In the genomic region with DNA sequence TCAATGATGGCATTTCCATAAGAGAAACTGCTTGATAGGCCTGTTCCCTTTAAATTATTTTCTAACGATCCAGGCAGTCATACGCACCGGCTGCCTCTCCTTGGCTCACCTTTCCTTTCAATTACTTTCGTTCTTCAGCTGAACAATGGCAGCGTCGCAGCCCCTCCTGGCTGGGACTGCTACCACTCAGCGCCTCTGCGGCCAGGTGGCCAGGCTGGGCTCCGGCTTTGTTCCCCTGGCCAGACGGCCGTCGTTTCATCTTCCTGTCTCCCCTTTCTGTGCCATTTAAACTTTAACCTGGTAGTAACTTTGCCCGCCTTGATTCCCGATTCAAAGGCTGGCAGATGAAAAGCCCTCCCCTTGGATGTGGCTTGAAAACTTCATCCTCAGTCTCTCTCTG, we compare ENCODE assay signal across 18 cellular contexts.
DNase-seq lines count a peak whose midpoint lies in the region; ATAC-seq, FAIRE-seq and TF ChIP-seq lines count a peak whose summit lies in the region.
"Had no signal": no experiment of that assay in that cellular context is flagged by ENCODE, and none has a peak within 500 bp of the region (broad histone marks: within the 10 kb centered on the region; RNA-seq: fewer than 3 reads in every experiment).

No MANE protein-coding gene starts in this region.

- H2BK20ac ChIP-seq in H1 (ENCODE audit: low read length) = peak overlapping the region; percentile 43; the same call in 1 of the 2 replicates

- intact Hi-C loops in colonic mucosa (cut with DNase I) = no loop called here

- H2AK5ac ChIP-seq in H1 (ENCODE audit: low read depth, low read length) = no peak overlapping the region

- H3K9me3 Mint-ChIP-seq in GM23338 (no peaks in the 10 kb centered on the region), neural progenitor cell (peaks cover 4% of the 10 kb centered on the region)
- H3K9me3 Mint-ChIP-seq: CD8-positive, alpha-beta memory T cell had no signal

- no peak overlapping the region for H3K14ac ChIP-seq in H1 (ENCODE audit: insufficient read length)

- H3K4me1 Mint-ChIP-seq in GM23338 = peaks cover 21% of the 10 kb centered on the region
- H3K4me1 Mint-ChIP-seq in neural progenitor cell = peaks cover 11% of the 10 kb centered on the region
- H3K4me1 Mint-ChIP-seq: CD8-positive, alpha-beta memory T cell had no signal

- H4K5ac ChIP-seq in H1 (ENCODE audit: insufficient read length, low read depth, low read length) = no peak overlapping the region

- 0 out of 2 replicates have a peak overlapping the region, but pooled peaks have one; percentile 50 for H3K27ac Mint-ChIP-seq in GM23338
- no peak overlapping the region for H3K27ac Mint-ChIP-seq in neural progenitor cell

- peak overlapping the region; percentile 60; the same call in 1 of the 2 replicates for H2BK12ac ChIP-seq in H1 (ENCODE audit: low read depth, low read length)

- H3K4me1 ChIP-seq in GM23338 (ENCODE audit: insufficient read depth) (peaks cover 14% of the 10 kb centered on the region; the same call in 1 of the 2 replicates), H1 (replicated peaks in 1 of 4; ENCODE audit: control insufficient read depth in 3 of 4, insufficient read depth in 4 of 4, low read length in 3 of 4) (peaks cover 0 to 9% (median 3%) of the 10 kb centered on the region in 4 experiments; a peak in 6 of 7 replicates), neural progenitor cell (peaks cover 8% of the 10 kb centered on the region), colonic mucosa (no peaks in the 10 kb centered on the region)

- H4K20me1 ChIP-seq in GM23338 (replicated peaks; ENCODE audit: insufficient read depth) (no peaks in the 10 kb centered on the region), H1 (replicated peaks in 1 of 2; ENCODE audit: control insufficient read depth in 1 of 2, insufficient read depth in 2 of 2, low read length in 2 of 2) (no peaks in the 10 kb centered on the region), neural progenitor cell (ENCODE audit: low read depth) (no peaks in the 10 kb centered on the region)

- DNase-seq in NCI-H510A treated with DMSO at 0.1 percent for 48 hours (lab: John Stamatoyannopoulos, UW) = peak; percentile 8
- DNase-seq in NCI-H510A (lab: John Stamatoyannopoulos, UW) = no peak
- peak; percentile 67 for DNase-seq in GM23338 (ENCODE audit: low spot score)
- DNase-seq in H1 (ENCODE audit: low read depth in 1 of 2, low spot score in 2 of 2) = no peak
- DNase-seq in neural progenitor cell (ENCODE audit: low spot score) = peak; percentile 52
- DNase-seq in colonic mucosa = no peak
- DNase-seq: ACHN; activated CD4-positive, alpha-beta T cell treated with anti-CD3 and anti-CD28 coated beads for 48 hours; caudate nucleus; CD8-positive, alpha-beta memory T cell; EL; GM23248; mucosa of descending colon; NCI-H2171 treated with DMSO at 0.1 percent for 48 hours; stimulated activated naive CD4-positive, alpha-beta T cell treated with Interleukin-2 at 50 U/mL for 16 hours; T-helper 9 cell had no signal

- no peak overlapping the region for H3K4ac ChIP-seq in H1 (replicated peaks; ENCODE audit: insufficient read length, low read depth, low read length)

- no peak overlapping the region; the same call in 1 of the 2 replicates for H4K8ac ChIP-seq in H1 (ENCODE audit: extremely low read depth, insufficient read depth, low read length)

- H3K79me1 ChIP-seq in H1 (ENCODE audit: low read depth, low read length) = no peaks in the 10 kb centered on the region; the same call in 1 of the 2 replicates

- H3K18ac ChIP-seq in H1 (ENCODE audit: extremely low read depth, low read length) = peak overlapping the region; percentile 90; the same call in 1 of the 2 replicates

- no peak overlapping the region for H3K4me3 ChIP-seq in GM23338
- H3K4me3 ChIP-seq in H1 (ENCODE audit: extremely low read depth in 1 of 4, insufficient read depth in 2 of 4, low read depth in 3 of 4, low read length in 4 of 4) = no peak overlapping the region
- H3K4me3 ChIP-seq in neural progenitor cell = no peak overlapping the region
- H3K4me3 ChIP-seq in colonic mucosa = no peak overlapping the region
- H3K4me3 ChIP-seq: GM23248, mucosa of descending colon had no signal

- CTCF ChIA-PET in H1 (lab: Charles Lee; ENCODE audit: partially characterized antibody) = interaction anchor here (1.0 to 2.5 kb wide), 3 partner anchors 15 to 141 kb away, joined by 3 to 10 read pairs (median 7); no protein-coding TSS in a partner anchor

- 0 out of 4 replicates have a peak, but pooled peaks of 1 of the 2 experiments have one; percentile 2 for TF ChIP-seq RAD21 in H1 (IDR thresholded peaks at IDR 0.05 in 1 of 2, conservative IDR thresholded peaks at IDR 0.05 in 1 of 2; ENCODE audit: low read depth in 2 of 2, low read length in 2 of 2)

- H3K56ac ChIP-seq in H1 (replicated peaks; ENCODE audit: insufficient read length, low read depth, low read length) = no peak overlapping the region

- H3K27me3 Mint-ChIP-seq in GM23338 (ENCODE audit: insufficient read depth, low read depth, poor library complexity) = peaks cover 5% of the 10 kb centered on the region
- H3K27me3 Mint-ChIP-seq in neural progenitor cell (ENCODE audit: insufficient read depth, low read depth) = peaks cover 6% of the 10 kb centered on the region

- H3K36me3 Mint-ChIP-seq in GM23338 (ENCODE audit: low read depth) = no peaks in the 10 kb centered on the region
- H3K36me3 Mint-ChIP-seq in neural progenitor cell = no peaks in the 10 kb centered on the region
- H3K36me3 Mint-ChIP-seq: CD8-positive, alpha-beta memory T cell had no signal

- H3K23ac ChIP-seq in H1 (ENCODE audit: insufficient read length) = no peak overlapping the region

- H3K79me2 ChIP-seq in GM23338 (replicated peaks; ENCODE audit: insufficient read depth) = no peaks in the 10 kb centered on the region
- H3K79me2 ChIP-seq in H1 (ENCODE audit: control insufficient read depth in 1 of 2, insufficient read depth in 2 of 2, low read length in 2 of 2) = no peaks in the 10 kb centered on the region
- no peaks in the 10 kb centered on the region for H3K79me2 ChIP-seq in neural progenitor cell (ENCODE audit: low read depth)

- H3K27me3 ChIP-seq in GM23338 (ENCODE audit: insufficient read depth) (no peaks in the 10 kb centered on the region), H1 (replicated peaks in 1 of 4; ENCODE audit: control insufficient read depth in 3 of 4, extremely low read depth in 1 of 4, insufficient read depth in 3 of 4, low read length in 3 of 4) (no peaks in the 10 kb centered on the region; a peak in 2 of 7 replicates), neural progenitor cell (no peaks in the 10 kb centered on the region), colonic mucosa (no peaks in the 10 kb centered on the region)

- H4K91ac ChIP-seq in H1 (replicated peaks; ENCODE audit: insufficient read length, low read length) = peak overlapping the region; percentile 61

- no peak overlapping the region for H3K27ac ChIP-seq in GM23338 (ENCODE audit: low read depth)
- H3K27ac ChIP-seq in H1 (ENCODE audit: low read depth, low read length) = no peak overlapping the region
- H3K27ac ChIP-seq in neural progenitor cell = no peak overlapping the region
- no peak overlapping the region for H3K27ac ChIP-seq in colonic mucosa
- H3K27ac ChIP-seq: GM23248 had no signal

- TF ChIP-seq POLR2A in H1 (IDR thresholded peaks at IDR 0.05; ENCODE audit: control extremely low read depth in 1 of 2, low read depth in 2 of 2, low read length in 2 of 2) = no peak

- no peak overlapping the region for H2BK120ac ChIP-seq in H1 (replicated peaks; ENCODE audit: low read depth, low read length)

- POLR2A ChIA-PET in H1 (lab: Charles Lee; ENCODE audit: partially characterized antibody) = interaction anchor here (0.9 kb wide), 1 partner anchor 9 kb away, joined by 3 read pairs; no protein-coding TSS in a partner anchor

- TF ChIP-seq CTCF in GM23338 (conservative IDR thresholded peaks at IDR 0.05; ENCODE audit: low read depth in 2 of 2) = no peak
- no peak for TF ChIP-seq CTCF in H1 (IDR thresholded peaks at IDR 0.05; ENCODE audit: control extremely low read depth in 1 of 3, insufficient read depth in 1 of 3, low read depth in 1 of 3, low read length in 3 of 3)
- no peak for TF ChIP-seq CTCF in neural progenitor cell (IDR thresholded peaks at IDR 0.05)
- no peak for TF ChIP-seq CTCF in colonic mucosa (IDR thresholded peaks at IDR 0.05)

- H3K4me2 ChIP-seq in GM23338 (peak overlapping the region; percentile 40; the same call in 1 of the 2 replicates), H1 (ENCODE audit: insufficient read depth in 1 of 2, low read depth in 2 of 2, low read length in 2 of 2) (peak overlapping the region; percentile 4 to 35; a peak in 1 of 4 replicates), neural progenitor cell (peak overlapping the region; percentile 54)

- no peak overlapping the region for H2BK15ac ChIP-seq in H1 (ENCODE audit: low read length)

- 47% methylated on average over 14 of the region's 14 CpGs; no CpG with 5 or more reads in 1 of the 2 experiments for WGBS in H1 (ENCODE audit: extremely low coverage in 1 of 2, insufficient coverage in 1 of 2, insufficient read length in 1 of 2, insufficient replicate concordance in 2 of 2, low coverage in 1 of 2, low lambda C conversion rate in 2 of 2, missing lambda C conversion rate in 1 of 2), 2 experiments

- FAIRE-seq in H1 (lab: Jason Lieb, UNC) = no peak

- no peaks in the 10 kb centered on the region for H3F3A ChIP-seq in GM23338 (replicated peaks; ENCODE audit: low read depth)
- no peaks in the 10 kb centered on the region for H3F3A ChIP-seq in neural progenitor cell (ENCODE audit: low read depth)

- no peak overlapping the region for H3K9ac ChIP-seq in H1 (replicated peaks in 1 of 4; ENCODE audit: extremely low read depth in 1 of 4, low read depth in 3 of 4, low read length in 3 of 4)
- no peak overlapping the region for H3K9ac ChIP-seq in neural progenitor cell
- H3K9ac ChIP-seq in colonic mucosa (ENCODE audit: low read depth in 2 of 2, low read length in 2 of 2) = no peak overlapping the region
- H3K9ac ChIP-seq: GM23248 had no signal

- no peak overlapping the region for H2BK5ac ChIP-seq in H1 (ENCODE audit: low read depth, low read length)

- H3K9me3 ChIP-seq in H1 (ENCODE audit: insufficient read depth in 2 of 2, low read depth in 1 of 2, low read length in 1 of 2) (no peaks in the 10 kb centered on the region), neural progenitor cell (ENCODE audit: low read depth) (no peaks in the 10 kb centered on the region), colonic mucosa (no peaks in the 10 kb centered on the region)
- H3K9me3 ChIP-seq: mucosa of descending colon had no signal

- ATAC-seq in GM23338 = peak; percentile 93
- ATAC-seq in HG03025 (IDR thresholded peaks at IDR 0.05; ENCODE audit: low FRiP score, unreplicated experiment) = no peak
- no peak for ATAC-seq in GM19328 (IDR thresholded peaks at IDR 0.05; ENCODE audit: unreplicated experiment)
- ATAC-seq: mucosa of descending colon had no signal

- H3K36me3 ChIP-seq in GM23338 (ENCODE audit: insufficient read depth) (no peaks in the 10 kb centered on the region), H1 (ENCODE audit: control insufficient read depth in 2 of 4, insufficient read depth in 4 of 4, low read length in 3 of 4) (no peaks in the 10 kb centered on the region), neural progenitor cell (no peaks in the 10 kb centered on the region), colonic mucosa (no peaks in the 10 kb centered on the region)

- TF ChIP-seq EP300 in H1 (IDR thresholded peaks at IDR 0.05; ENCODE audit: borderline replicate concordance in 1 of 2, low read depth in 2 of 2, low read length in 2 of 2) = no peak

- H3K4me3 Mint-ChIP-seq in GM23338 (no peak overlapping the region), neural progenitor cell (no peak overlapping the region)
- H3K4me3 Mint-ChIP-seq: CD8-positive, alpha-beta memory T cell had no signal

- H2AFZ ChIP-seq in GM23338 (peak overlapping the region; percentile 98), H1 (ENCODE audit: low read length) (peak overlapping the region; percentile 95), neural progenitor cell (replicated peaks) (no peak overlapping the region)
- H2AFZ ChIP-seq: GM23248 had no signal

- no peaks in the 10 kb centered on the region for H3K9me2 ChIP-seq in GM23338 (ENCODE audit: insufficient read depth)

- no peaks in the 10 kb centered on the region for H3K23me2 ChIP-seq in H1 (ENCODE audit: low read depth, low read length)

Comparison
In these comparisons a context has a peak if more than half of its experiments do, and no peak if none do; other contexts are left out.
1. DNase-seq: peak in NCI-H510A treated with DMSO at 0.1 percent for 48 hours (single experiment), GM23338 (single experiment) and neural progenitor cell (single experiment); none in NCI-H510A (single experiment), H1 (0 of 2) and colonic mucosa (single experiment).
2. Peak in every context shown above with its lines, with median percentiles within 50 percentile points of each other: H3K4me2 ChIP-seq.